Comparison of ENCODE assay signal across 18 cellular contexts in genomic region chr16:24771132-24771778, GRCh38. TPM values are rescaled to one million over a fixed set of nuclear protein-coding genes. Genes with fewer than 3 reads are reported as not detected.
A peak's percentile ranks its signal among the peaks of the same experiment; 100 is the strongest.
DNase-seq lines count a peak whose midpoint lies in the region; ATAC-seq, FAIRE-seq and TF ChIP-seq lines count a peak whose summit lies in the region.
"Had no signal": no experiment of that assay in that cellular context is flagged by ENCODE, and none has a peak within 500 bp of the region (broad histone marks: within the 10 kb centered on the region; RNA-seq: fewer than 3 reads in every experiment).

No MANE protein-coding gene starts in this region.

- H3K4me2 ChIP-seq in HepG2 (ENCODE audit: low read depth, low read length), result no peak overlapping the region

- no peak overlapping the region for H2AFZ ChIP-seq in HepG2 (ENCODE audit: low read length)

- TF ChIP-seq EP300 in HepG2 (IDR thresholded peaks at IDR 0.05; ENCODE audit: low read depth in 2 of 2, low read length in 2 of 2), result no peak
- TF ChIP-seq EP300 in HepG2 (CRISPR knock-in tag; IDR thresholded peaks at IDR 0.05; ENCODE audit: borderline replicate concordance), result no peak

- POLR2A ChIA-PET in HepG2 (lab: Yijun Ruan, JAX), result no interaction called here

- 88% methylated on average over 5 of the region's 5 CpGs for WGBS in HepG2 (ENCODE audit: low lambda C conversion rate)

- intact Hi-C loops in HepG2 (cut with micrococcal nuclease; ENCODE audit: unreplicated experiment), result no loop called here

- H3K79me2 ChIP-seq in HepG2 (ENCODE audit: insufficient read depth, low read length), result peaks cover 62% of the 10 kb centered on the region

- no TSS peak for BruUV-seq in HepG2 (replicated peaks; lab: Mats Ljungman, UMichigan)

- peak; percentile 90 for ATAC-seq in activated T-helper 17 cell treated with anti-CD3 and anti-CD28 coated beads, Interleukin-2, amount 50 U/mL, for 72 hours (replicated peaks)
- ATAC-seq in HepG2, result peak; percentile 45
- ATAC-seq in HG03571 (IDR thresholded peaks at IDR 0.05; ENCODE audit: unreplicated experiment), result no peak
- ATAC-seq: lower lobe of right lung, SK-N-SH treated with all-trans-retinoic acid at 6 μM for 48 hours had no signal

- H3K9me3 Mint-ChIP-seq in activated T-helper 17 cell treated with anti-CD3 and anti-CD28 coated beads, Interleukin-2, amount 50 U/mL, for 72 hours, result no peaks in the 10 kb centered on the region
- H3K9me3 Mint-ChIP-seq: IgD-negative memory B cell had no signal

- TF ChIP-seq CTCF in AG10803 (conservative IDR thresholded peaks at IDR 0.05; ENCODE audit: low read length) (no peak), HepG2 (CRISPR knock-in tag; IDR thresholded peaks at IDR 0.05) (no peak)

- TF ChIP-seq POLR2A in HepG2 (IDR thresholded peaks at IDR 0.05; ENCODE audit: insufficient read depth in 1 of 2, low read depth in 2 of 2, low read length in 2 of 2), result no peak

- H3K4me3 ChIP-seq in AG10803 (ENCODE audit: low read length), result no peak overlapping the region
- H3K4me3 ChIP-seq in HepG2 (replicated peaks in 1 of 3; ENCODE audit: insufficient read depth in 1 of 3, low read depth in 2 of 3, low read length in 3 of 3), result no peak overlapping the region
- H3K4me3 ChIP-seq: lower lobe of right lung had no signal

- no peak overlapping the region for H3K4me3 Mint-ChIP-seq in activated T-helper 17 cell treated with anti-CD3 and anti-CD28 coated beads, Interleukin-2, amount 50 U/mL, for 72 hours
- H3K4me3 Mint-ChIP-seq: IgD-negative memory B cell had no signal

- CTCF ChIA-PET in HepG2 (lab: Yijun Ruan, JAX; ENCODE audit: low intra/inter-chr PET ratio, low total read pairs), result no interaction called here

- H3K9me3 ChIP-seq in HepG2 (ENCODE audit: low read length), result no peaks in the 10 kb centered on the region
- H3K9me3 ChIP-seq: lower lobe of right lung had no signal

- peak overlapping the region; percentile 43 for H3K27ac Mint-ChIP-seq in activated T-helper 17 cell treated with anti-CD3 and anti-CD28 coated beads, Interleukin-2, amount 50 U/mL, for 72 hours

- no peak for TF ChIP-seq RAD21 in HepG2 (CRISPR knock-in tag; IDR thresholded peaks at IDR 0.05)

- peaks cover 38% of the 10 kb centered on the region for H3K4me1 Mint-ChIP-seq in activated T-helper 17 cell treated with anti-CD3 and anti-CD28 coated beads, Interleukin-2, amount 50 U/mL, for 72 hours

- H3K36me3 ChIP-seq in HepG2 (replicated peaks in 1 of 2; ENCODE audit: control insufficient read depth in 1 of 2, insufficient read depth in 2 of 2, low read length in 2 of 2), result peaks cover 13 to 28% of the 10 kb centered on the region in 2 experiments

- no peak overlapping the region for H3K9ac ChIP-seq in HepG2 (ENCODE audit: insufficient read depth, low read depth, low read length)

- peaks cover 56% of the 10 kb centered on the region for H3K36me3 Mint-ChIP-seq in activated T-helper 17 cell treated with anti-CD3 and anti-CD28 coated beads, Interleukin-2, amount 50 U/mL, for 72 hours (ENCODE audit: low read depth)

- FAIRE-seq in HepG2 (lab: Jason Lieb, UNC), result no peak

- H3K4me1 ChIP-seq in HepG2 (ENCODE audit: insufficient read depth, low read length), result peaks cover 12% of the 10 kb centered on the region

- DNase-seq in AG10803 (ENCODE audit: low read depth) (peak; percentile 33), H4 (ENCODE audit: low spot score) (peak; percentile 20), HepG2 (ENCODE audit: low spot score) (no peak), AG20443 (ENCODE audit: low spot score) (no peak), NCI-H524 treated with DMSO at 0.1 percent for 48 hours (lab: John Stamatoyannopoulos, UW) (no peak), NCI-H2029 (lab: John Stamatoyannopoulos, UW) (no peak)
- DNase-seq: activated CD4-positive, alpha-beta T cell treated with anti-CD3 and anti-CD28 coated beads for 1 hour; activated gamma-delta T cell; GOT3; lower lobe of right lung; NCI-H187; NK-92 treated with Interleukin-12 subunit alpha and Interleukin-12 subunit beta, amount 100 ng/mL, for 24 hours; stimulated activated CD4-positive, alpha-beta T cell treated with anti-CD3 and anti-CD28 coated beads, Interleukin-1b, Interleukin-23, amount 100 ng/mL, for 48 hours; stimulated activated naive CD4-positive, alpha-beta T cell had no signal

- no peaks in the 10 kb centered on the region for H3K27me3 ChIP-seq in HepG2 (ENCODE audit: control insufficient read depth in 1 of 2, insufficient read depth in 2 of 2, low read length in 2 of 2)

- in situ Hi-C loops in HepG2 (cut with HindIII; ENCODE audit: extremely low pct_ligation_motif_present, low pct_unique_long_range_greater_than_20kb), result no loop called here

- peaks cover 47% of the 10 kb centered on the region; the same call in 1 of the 2 replicates for H4K20me1 ChIP-seq in HepG2 (ENCODE audit: insufficient read depth, low read length)

- H3K27me3 Mint-ChIP-seq in activated T-helper 17 cell treated with anti-CD3 and anti-CD28 coated beads, Interleukin-2, amount 50 U/mL, for 72 hours, result no peaks in the 10 kb centered on the region
- H3K27me3 Mint-ChIP-seq: IgD-negative memory B cell had no signal

- H3K27ac ChIP-seq in HepG2 (ENCODE audit: extremely low read length, insufficient read depth, low read length), result no peak overlapping the region
- H3K27ac ChIP-seq: lower lobe of right lung had no signal

TF ChIP-seq in HepG2, 621 proteins besides CTCF, POLR2A, EP300 and RAD21:
- no peak for TF ChIP-seq XRCC5 (optimal IDR thresholded peaks at IDR 0.05; ENCODE audit: low read length)
- no peak for TF ChIP-seq FLYWCH1 (CRISPR knock-in tag; IDR thresholded peaks at IDR 0.05)
- no peak for TF ChIP-seq ZFP91 (CRISPR knock-in tag; IDR thresholded peaks at IDR 0.05; ENCODE audit: borderline replicate concordance)
- TF ChIP-seq, protein P1, sequence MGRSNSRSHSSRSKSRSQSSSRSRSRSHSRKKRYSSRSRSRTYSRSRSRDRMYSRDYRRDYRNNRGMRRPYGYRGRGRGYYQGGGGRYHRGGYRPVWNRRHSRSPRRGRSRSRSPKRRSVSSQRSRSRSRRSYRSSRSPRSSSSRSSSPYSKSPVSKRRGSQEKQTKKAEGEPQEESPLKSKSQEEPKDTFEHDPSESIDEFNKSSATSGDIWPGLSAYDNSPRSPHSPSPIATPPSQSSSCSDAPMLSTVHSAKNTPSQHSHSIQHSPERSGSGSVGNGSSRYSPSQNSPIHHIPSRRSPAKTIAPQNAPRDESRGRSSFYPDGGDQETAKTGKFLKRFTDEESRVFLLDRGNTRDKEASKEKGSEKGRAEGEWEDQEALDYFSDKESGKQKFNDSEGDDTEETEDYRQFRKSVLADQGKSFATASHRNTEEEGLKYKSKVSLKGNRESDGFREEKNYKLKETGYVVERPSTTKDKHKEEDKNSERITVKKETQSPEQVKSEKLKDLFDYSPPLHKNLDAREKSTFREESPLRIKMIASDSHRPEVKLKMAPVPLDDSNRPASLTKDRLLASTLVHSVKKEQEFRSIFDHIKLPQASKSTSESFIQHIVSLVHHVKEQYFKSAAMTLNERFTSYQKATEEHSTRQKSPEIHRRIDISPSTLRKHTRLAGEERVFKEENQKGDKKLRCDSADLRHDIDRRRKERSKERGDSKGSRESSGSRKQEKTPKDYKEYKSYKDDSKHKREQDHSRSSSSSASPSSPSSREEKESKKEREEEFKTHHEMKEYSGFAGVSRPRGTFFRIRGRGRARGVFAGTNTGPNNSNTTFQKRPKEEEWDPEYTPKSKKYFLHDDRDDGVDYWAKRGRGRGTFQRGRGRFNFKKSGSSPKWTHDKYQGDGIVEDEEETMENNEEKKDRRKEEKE (IDR thresholded peaks at IDR 0.05), result no peak
- no peak for TF ChIP-seq NFIB (CRISPR knock-in tag; IDR thresholded peaks at IDR 0.05; ENCODE audit: borderline replicate concordance)

RNA-seq across cellular contexts. Expression of gene TNRC6A, which starts 41.8 kb away (rescaled TPM):
- total RNA-seq in H4 (2014; rRNA removed; shearing (Covaris generic)), result 9.7 and 10.1 TPM in 2 replicates
- 10 to 100 TPM; 40.5 to 47.8 TPM for total RNA-seq in activated T-helper 17 cell treated with anti-CD3 and anti-CD28 coated beads, Interleukin-2, amount 50 U/mL, for 72 hours
- total RNA-seq in HepG2 (2016; rRNA removed; fragmentation: Illumina TruSeq; extraction: Trizol), result 26.7 and 30.9 TPM in 2 replicates
- 6.9 and 8.1 TPM in 2 replicates for total RNA-seq in HepG2 (2016; cell fraction: cytosol; rRNA removed; fragmentation: Illumina TruSeq; extraction: Trizol; ENCODE audit: low read depth)
- 24.9 and 33.4 TPM in 2 replicates for total RNA-seq in HepG2 (2016; cell fraction: insoluble cytoplasmic fraction; rRNA removed; fragmentation: Illumina TruSeq; extraction: Trizol)
- 10.5 and 13.0 TPM in 2 replicates for total RNA-seq in HepG2 (2016; cell fraction: membrane; rRNA removed; fragmentation: Illumina TruSeq; extraction: Trizol)
- 75.1 and 92.8 TPM in 2 replicates for total RNA-seq in HepG2 (2016; cell fraction: nucleus; rRNA removed; fragmentation: Illumina TruSeq; extraction: Trizol)
- 43.6 and 49.2 TPM in 2 replicates for polyA plus RNA-seq in HepG2 (2011; rRNA removed)
- 25.1 and 25.7 TPM in 2 replicates for polyA plus RNA-seq in HepG2 (2011; cell fraction: cytosol; rRNA removed)
- 154 and 160 TPM in 2 replicates for polyA plus RNA-seq in HepG2 (2011; cell fraction: nucleus; rRNA removed)
- 30.0 and 33.6 TPM in 2 replicates for polyA plus RNA-seq in HepG2 (2012)
- 0.53 and 1.5 TPM in 2 replicates for polyA plus RNA-seq in HepG2 (2016; cell fraction: cytosol; fragmentation: Illumina TruSeq; extraction: Trizol; ENCODE audit: low read depth)
- 17.2 and 18.0 TPM in 2 replicates for polyA plus RNA-seq in HepG2 (2016; cell fraction: insoluble cytoplasmic fraction; fragmentation: Illumina TruSeq; extraction: Trizol; ENCODE audit: low read depth)
- polyA plus RNA-seq in HepG2 (2016; cell fraction: membrane; fragmentation: Illumina TruSeq; extraction: Trizol; ENCODE audit: low read depth), result 1.1 and 1.6 TPM in 2 replicates
- polyA plus RNA-seq in HepG2 (2016; cell fraction: nucleus; fragmentation: Illumina TruSeq; extraction: Trizol; ENCODE audit: insufficient read depth, low read depth), result 103 and 113 TPM in 2 replicates
- polyA minus RNA-seq in HepG2 (2011; rRNA and poly(A)+ RNA removed; ENCODE audit: low replicate concordance), result 70.9 TPM in 2 replicates
- 19.3 and 29.4 TPM in 2 replicates for polyA minus RNA-seq in HepG2 (2011; cell fraction: cytosol; rRNA and poly(A)+ RNA removed)
- 205 and 259 TPM in 2 replicates for polyA minus RNA-seq in HepG2 (2011; cell fraction: nucleus; rRNA and poly(A)+ RNA removed)

Comparison
In these comparisons a context has a peak if more than half of its experiments do, and no peak if none do; other contexts are left out.
1. DNase-seq: peak in AG10803 (single experiment) and H4 (single experiment); none in HepG2 (single experiment), AG20443 (single experiment), NCI-H524 treated with DMSO at 0.1 percent for 48 hours (single experiment) and NCI-H2029 (single experiment).